Comparison of ENCODE assay signal across 24 cellular contexts in the genomic region with DNA sequence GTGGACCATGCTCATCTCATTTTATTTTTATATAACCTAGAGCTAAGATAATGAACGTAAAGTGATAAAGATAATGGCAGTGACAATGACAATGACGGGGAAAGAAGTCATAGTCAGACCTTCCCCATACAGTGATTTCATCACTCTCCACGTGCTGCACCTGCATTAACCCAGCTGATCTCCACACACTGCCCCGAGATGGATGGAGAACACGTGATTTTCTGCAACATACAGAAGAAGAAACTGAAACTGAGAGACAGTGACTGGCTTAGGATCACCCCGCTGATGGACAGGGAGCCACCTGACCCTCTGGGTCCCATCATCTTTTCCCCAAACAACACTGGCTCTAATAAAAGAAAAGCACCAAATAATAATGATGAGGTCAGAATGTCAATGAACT. TPM values are rescaled to one million over a fixed set of nuclear protein-coding genes. Genes with fewer than 3 reads are reported as not detected.
"Had no signal": no experiment of that assay in that cellular context is flagged by ENCODE, and none has a peak within 500 bp of the region (broad histone marks: within the 10 kb centered on the region; RNA-seq: fewer than 3 reads in every experiment).

No MANE protein-coding gene starts in this region.

- ATAC-seq: Panc1, PC-3, Right ventricle myocardium inferior, SK-N-SH treated with all-trans-retinoic acid at 6 μM for 48 hours had no signal

- H3K27ac ChIP-seq: SJCRH30 had no signal

- H3K4me1 ChIP-seq: SJCRH30 had no signal

- H3K4me3 ChIP-seq: MG63, SJCRH30 had no signal

- DNase-seq: IMR-90; Karpas-422; KG1; MG63; NCI-H1092 treated with DMSO at 0.1 percent for 48 hours; NCI-H1436; NCI-H187; NCI-H2029; NCI-H2081 treated with DMSO at 0.1 percent for 48 hours; NCI-H2171; NCI-H226; NCI-H446; NCI-H510A; NCI-H524 treated with DMSO at 0.1 percent for 48 hours; NCI-H69; NK-92 treated with Interleukin-12 subunit alpha and Interleukin-12 subunit beta, amount 100 ng/mL, for 24 hours; PC-3; SHP77 treated with DMSO at 0.1 percent for 48 hours; SJCRH30 had no signal

- H3K9me3 ChIP-seq: MG63, SJCRH30 had no signal

- H3K27me3 ChIP-seq: MG63, SJCRH30 had no signal

- H3K36me3 ChIP-seq: MG63 had no signal

RNA-seq across cellular contexts. Expression of gene EVC2, which starts 22.0 kb away (rescaled TPM):
- total RNA-seq: HT-29 had no signal

RNA-seq across cellular contexts. Expression of gene EVC, which starts 24.7 kb away (rescaled TPM):
- total RNA-seq: HT-29, OCI-LY7 had no signal
